ENCODE assay signal across 21 cellular contexts in genomic region chr2:20215183-20216040, GRCh38. TPM values are rescaled to one million over a fixed set of nuclear protein-coding genes. Genes with fewer than 3 reads are reported as not detected.
DNase-seq lines count a peak whose midpoint lies in the region; ATAC-seq and TF ChIP-seq lines count a peak whose summit lies in the region.
"Had no signal": no experiment of that assay in that cellular context is flagged by ENCODE, and none has a peak within 500 bp of the region (broad histone marks: within the 10 kb centered on the region; RNA-seq: fewer than 3 reads in every experiment).

No MANE protein-coding gene starts in this region.

- H3K4me3 ChIP-seq in KMS-11 (IDR thresholded peaks at IDR 0.05; ENCODE audit: insufficient read depth, low read depth, low read length) (no peak overlapping the region), mesenchymal stem cell (ENCODE audit: insufficient read depth in 1 of 2, low read depth in 1 of 2, low read length in 2 of 2) (no peak overlapping the region), transverse colon (no peak overlapping the region)
- H3K4me3 ChIP-seq: K562 had no signal

- H3K4me1 Mint-ChIP-seq in chondrocyte (ENCODE audit: low read depth), result peaks cover 7% of the 10 kb centered on the region
- H3K4me1 Mint-ChIP-seq: activated CD4-positive, alpha-beta T cell treated with anti-CD3 and anti-CD28 coated beads, Interleukin-2, amount 10 ng/mL, durations not matched to agents 24 days and 14 days; immature natural killer cell had no signal

- peaks cover 42% of the 10 kb centered on the region for H3K4me1 ChIP-seq in KMS-11 (ENCODE audit: low read depth, poor library complexity, severe bottlenecking)
- H3K4me1 ChIP-seq in mesenchymal stem cell (ENCODE audit: control insufficient read depth, insufficient read depth, low read depth, low read length), result peaks cover 64% of the 10 kb centered on the region
- peaks cover 0 to 17% (median 10%) of the 10 kb centered on the region in 4 donors for H3K4me1 ChIP-seq in transverse colon

- H3K4ac ChIP-seq in mesenchymal stem cell (ENCODE audit: low read depth in 1 of 2, low read length in 2 of 2), result no peak overlapping the region

- H3K9me3 Mint-ChIP-seq in chondrocyte (ENCODE audit: low read depth), result no peaks in the 10 kb centered on the region
- H3K9me3 Mint-ChIP-seq: activated CD4-positive, alpha-beta T cell treated with anti-CD3 and anti-CD28 coated beads, Interleukin-2, amount 10 ng/mL, durations not matched to agents 24 days and 14 days; dendritic cell treated with granulocyte-macrophage colony-stimulating factor and Interleukin-4, amounts not matched to agents 40 ng/mL and 50 ng/mL, for 4 days; immature natural killer cell; memory B cell had no signal

- WGBS in mesenchymal stem cell, result 86% methylated on average over 12 of the region's 13 CpGs
- whole genome bisulfite sequencing in transverse colon (ENCODE audit: low coverage in 1 of 2), 2 donors, result 77% methylated on average over 13 of the region's 13 CpGs; no CpG with 5 or more reads in 1 of the 2 donors

- peak overlapping the region; percentile 61; the same call in 1 of the 2 replicates for H3K4me2 ChIP-seq in KMS-11
- H3K4me2 ChIP-seq in mesenchymal stem cell (ENCODE audit: low read length, poor library complexity, severe bottlenecking), result no peak overlapping the region

- H3K18ac ChIP-seq in mesenchymal stem cell (ENCODE audit: low read depth in 1 of 2, low read length in 2 of 2), result peak overlapping the region in 1 of 2 experiments; percentile 13

- no peak overlapping the region for H4K8ac ChIP-seq in mesenchymal stem cell (ENCODE audit: low read length)

- no peak overlapping the region for H3K4me3 Mint-ChIP-seq in chondrocyte (ENCODE audit: unreplicated experiment)
- H3K4me3 Mint-ChIP-seq: activated CD4-positive, alpha-beta T cell treated with anti-CD3 and anti-CD28 coated beads, Interleukin-2, amount 10 ng/mL, durations not matched to agents 24 days and 14 days; dendritic cell treated with granulocyte-macrophage colony-stimulating factor and Interleukin-4, amounts not matched to agents 40 ng/mL and 50 ng/mL, for 4 days; immature natural killer cell; memory B cell had no signal

- peaks cover 33% of the 10 kb centered on the region for H3K79me1 ChIP-seq in mesenchymal stem cell (replicated peaks; ENCODE audit: low read length, poor library complexity, severe bottlenecking)

- intact Hi-C loops in transverse colon (cut with DNase I; ENCODE audit: low total_unique reads), result no loop called here

- H3K27ac ChIP-seq in KMS-11, result peak overlapping the region; percentile 14; the same call in 1 of the 2 replicates
- no peak overlapping the region for H3K27ac ChIP-seq in mesenchymal stem cell (ENCODE audit: low read length, poor library complexity, severe bottlenecking)
- peak overlapping the region; percentile 31 to 64 (median 48) for H3K27ac ChIP-seq in transverse colon
- H3K27ac ChIP-seq in substantia nigra (ENCODE audit: low read depth, low read length, poor library complexity, severe bottlenecking), result no peak overlapping the region

- no peak overlapping the region for H3K23ac ChIP-seq in mesenchymal stem cell (ENCODE audit: low read length in 2 of 2)

- ATAC-seq in omental fat pad (ENCODE audit: low FRiP score), result no peak
- ATAC-seq: esophagus mucosa, K562, sciatic nerve, SK-N-SH treated with all-trans-retinoic acid at 6 μM for 48 hours had no signal

- H3K14ac ChIP-seq in mesenchymal stem cell (ENCODE audit: low read length in 2 of 2), result peak overlapping the region in 1 of 2 experiments; percentile 76

- no peak overlapping the region for H2BK5ac ChIP-seq in mesenchymal stem cell (ENCODE audit: low read depth, low read length, poor library complexity, severe bottlenecking)

- no peak overlapping the region for H2BK120ac ChIP-seq in mesenchymal stem cell (ENCODE audit: low read depth, low read length)

- no peaks in the 10 kb centered on the region for H4K20me1 ChIP-seq in KMS-11 (ENCODE audit: insufficient read depth)

- TF ChIP-seq CTCF in KMS-11 (conservative IDR thresholded peaks at IDR 0.05; ENCODE audit: low read depth, low read length) (no peak), chondrocyte (IDR thresholded peaks at IDR 0.05) (no peak), transverse colon (IDR thresholded peaks at IDR 0.05) (no peak), omental fat pad (IDR thresholded peaks at IDR 0.05) (no peak)

- H3K36me3 ChIP-seq in KMS-11 (ENCODE audit: insufficient read depth) (no peaks in the 10 kb centered on the region), mesenchymal stem cell (ENCODE audit: control insufficient read depth in 1 of 2, insufficient read depth in 2 of 2, low read depth in 1 of 2, low read length in 2 of 2) (peaks cover 0 to 40% of the 10 kb centered on the region in 2 experiments), transverse colon (no peaks in the 10 kb centered on the region)

- H2AFZ ChIP-seq in KMS-11 (ENCODE audit: low read depth) (no peak overlapping the region), mesenchymal stem cell (ENCODE audit: low read depth, low read length) (no peak overlapping the region)

- H2AK5ac ChIP-seq in mesenchymal stem cell (ENCODE audit: low read length, severe bottlenecking), result peak overlapping the region; percentile 26

- in situ Hi-C loops in transverse colon (cut with MboI; ENCODE audit: low pct_ligation_motif_present in 1 of 4, low pct_unique_long_range_greater_than_20kb in 1 of 4, low sequenced_read_pairs in 3 of 4), result no loop called here

- no peaks in the 10 kb centered on the region for H3K36me3 Mint-ChIP-seq in chondrocyte (ENCODE audit: low read depth)
- H3K36me3 Mint-ChIP-seq: immature natural killer cell had no signal

- H3K27ac Mint-ChIP-seq in chondrocyte (ENCODE audit: unreplicated experiment), result no peak overlapping the region
- H3K27ac Mint-ChIP-seq: activated CD4-positive, alpha-beta T cell treated with anti-CD3 and anti-CD28 coated beads, Interleukin-2, amount 10 ng/mL, durations not matched to agents 24 days and 14 days; dendritic cell treated with granulocyte-macrophage colony-stimulating factor and Interleukin-4, amounts not matched to agents 40 ng/mL and 50 ng/mL, for 4 days; immature natural killer cell; memory B cell had no signal

- no peaks in the 10 kb centered on the region for H3K79me2 ChIP-seq in KMS-11 (ENCODE audit: insufficient read depth, low read depth)

- DNase-seq in chondrocyte (ENCODE audit: low spot score) (peak; percentile 65), mesenchymal stem cell (no peak), transverse colon (peak; percentile 60), omental fat pad (ENCODE audit: low spot score) (no peak), NCI-H187 (lab: John Stamatoyannopoulos, UW) (no peak), substantia nigra (lab: John Stamatoyannopoulos, UW) (no peak)
- DNase-seq in stimulated activated CD4-positive, alpha-beta T cell treated with anti-CD3 and anti-CD28 coated beads, Interleukin-4, amount 100 ng/mL, for 24 hours, result no peak
- DNase-seq: activated CD4-positive, alpha-beta T cell treated with anti-CD3 and anti-CD28 coated beads, Interleukin-2, amount 10 ng/mL, durations not matched to agents 24 days and 14 days; activated naive CD4-positive, alpha-beta T cell treated with anti-CD3 and anti-CD28 coated beads, Interleukin-2, amount 50 U/mL, for 16 hours; DMS 273 treated with DMSO at 0.1 percent for 48 hours; H7; immature natural killer cell; NCI-H1092 treated with DMSO at 0.1 percent for 48 hours; occipital lobe had no signal

- no peak overlapping the region for H3K9ac ChIP-seq in KMS-11
- no peak overlapping the region for H3K9ac ChIP-seq in mesenchymal stem cell (ENCODE audit: low read length)

- peak overlapping the region; percentile 16 for H4K91ac ChIP-seq in mesenchymal stem cell (ENCODE audit: low read length)

- no peaks in the 10 kb centered on the region for H3K27me3 Mint-ChIP-seq in chondrocyte (ENCODE audit: low read depth)

- TF ChIP-seq POLR2A in transverse colon (IDR thresholded peaks at IDR 0.05), result no peak

- peak overlapping the region; percentile 55 for H2BK15ac ChIP-seq in mesenchymal stem cell (ENCODE audit: low read depth, poor library complexity, severe bottlenecking)

- peak overlapping the region in 1 of 2 experiments; percentile 17 for H2BK12ac ChIP-seq in mesenchymal stem cell (ENCODE audit: low read length in 2 of 2)

- no peaks in the 10 kb centered on the region for H3K9me3 ChIP-seq in mesenchymal stem cell (ENCODE audit: control insufficient read depth, low read length)
- no peaks in the 10 kb centered on the region for H3K9me3 ChIP-seq in transverse colon

- H3K27me3 ChIP-seq in KMS-11 (ENCODE audit: insufficient read depth, low read depth) (no peaks in the 10 kb centered on the region), mesenchymal stem cell (ENCODE audit: control insufficient read depth in 1 of 2, insufficient read depth in 1 of 2, low read length in 2 of 2) (no peaks in the 10 kb centered on the region), transverse colon (no peaks in the 10 kb centered on the region)

- no peak for TF ChIP-seq EP300 in transverse colon (IDR thresholded peaks at IDR 0.05; ENCODE audit: low read depth)

RNA-seq across cellular contexts. Expression of gene SDC1, which starts 9.5 kb away (rescaled TPM):
- total RNA-seq in chondrocyte, result 11.4 to 13.2 TPM (median 12.6 TPM) in 3 replicates
- polyA plus RNA-seq in mesenchymal stem cell (2013, experiment 1 of 2), result 8.4 TPM
- 6.9 TPM for polyA plus RNA-seq in mesenchymal stem cell (2013, experiment 2 of 2)
- total RNA-seq in transverse colon, result 100 to 1,000 TPM; 103 to 192 (median 127) TPM
- 1 to 10 TPM in 3 of 4 donors, under 1 TPM in 1; 0.50 to 5.4 (median 1.6) TPM for total RNA-seq in omental fat pad
- polyA plus RNA-seq: immature natural killer cell had no signal

Comparison
In these comparisons a context has a peak if more than half of its experiments do, and no peak if none do; other contexts are left out.
1. H3K27ac ChIP-seq: peak in KMS-11 (single experiment) and transverse colon (4 of 4); none in mesenchymal stem cell (single experiment) and substantia nigra (single experiment).
2. DNase-seq: peak in chondrocyte (single experiment) and transverse colon (single experiment); none in mesenchymal stem cell (single experiment), omental fat pad (single experiment), NCI-H187 (0 of 2), substantia nigra (0 of 49) and stimulated activated CD4-positive, alpha-beta T cell treated with anti-CD3 and anti-CD28 coated beads, Interleukin-4, amount 100 ng/mL, for 24 hours (single experiment).